Comparison of ENCODE assay signal across 11 cellular contexts in the genomic region with DNA sequence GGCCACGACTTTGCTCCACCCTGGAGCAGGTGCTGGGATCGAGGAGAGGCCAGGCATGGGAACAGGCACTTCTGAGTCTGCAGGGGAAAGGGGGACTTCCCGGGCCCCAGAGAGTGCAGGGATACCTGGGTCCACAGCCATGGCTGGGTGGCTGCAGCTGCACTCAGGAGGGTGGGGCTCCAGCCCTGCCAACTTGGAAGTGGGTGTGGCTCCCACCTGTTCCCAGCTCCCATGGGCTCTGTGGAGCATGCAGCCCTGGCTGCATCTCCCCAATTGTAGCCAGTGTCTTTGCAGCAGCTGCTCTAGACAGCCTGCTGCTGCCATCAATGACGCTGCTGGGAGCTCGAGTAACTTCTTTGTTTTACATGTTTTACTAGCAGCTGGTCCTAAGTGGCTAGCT. TPM values are rescaled to one million over a fixed set of nuclear protein-coding genes. Genes with fewer than 3 reads are reported as not detected.
DNase-seq lines count a peak whose midpoint lies in the region; ATAC-seq and TF ChIP-seq lines count a peak whose summit lies in the region.
"Had no signal": no experiment of that assay in that cellular context is flagged by ENCODE, and none has a peak within 500 bp of the region (broad histone marks: within the 10 kb centered on the region; RNA-seq: fewer than 3 reads in every experiment).

No MANE protein-coding gene starts in this region.

- H3K9me3 Mint-ChIP-seq in stimulated activated memory B cell treated with anti-CD40 and anti-IgM and Interleukin-4, amounts not matched to agents 10 μg/mL and 1 μg/mL and 100 μg/mL, for 72 hours, result no peaks in the 10 kb centered on the region
- H3K9me3 Mint-ChIP-seq: activated naive CD4-positive, alpha-beta T cell treated with anti-CD3 and anti-CD28 coated beads, Interleukin-2, amount 50 U/mL, for 24 hours; T-cell had no signal

- H3K27ac ChIP-seq in heart left ventricle (no peak overlapping the region), right atrium auricular region (no peak overlapping the region), foreskin keratinocyte (no peak overlapping the region), transverse colon (no peak overlapping the region), sigmoid colon (no peak overlapping the region)

- no peaks in the 10 kb centered on the region for H3K36me3 ChIP-seq in heart left ventricle
- no peaks in the 10 kb centered on the region for H3K36me3 ChIP-seq in right atrium auricular region
- H3K36me3 ChIP-seq in transverse colon, result no peaks in the 10 kb centered on the region
- no peaks in the 10 kb centered on the region for H3K36me3 ChIP-seq in sigmoid colon

- peak in 2 of 5 donors; percentile 39 to 61 for DNase-seq in heart left ventricle
- no peak for DNase-seq in right atrium auricular region (ENCODE audit: low spot score)
- DNase-seq in NCI-H2196 treated with DMSO at 0.1 percent for 48 hours (lab: John Stamatoyannopoulos, UW; ENCODE audit: unreplicated experiment), result peak; percentile 78
- DNase-seq in foreskin keratinocyte, result no peak
- peak; percentile 51 for DNase-seq in transverse colon
- DNase-seq in sigmoid colon, result no peak
- no peak for DNase-seq in germinal center (ENCODE audit: low spot score)
- DNase-seq: ACHN, T-cell had no signal

- ATAC-seq in heart left ventricle (peak in 3 of 4 donors; percentile 13 to 38 (median 33)), foreskin keratinocyte (peak; percentile 66)
- ATAC-seq in stimulated activated memory B cell treated with anti-CD40 and anti-IgM and Interleukin-4, amounts not matched to agents 10 μg/mL and 1 μg/mL and 100 μg/mL, for 72 hours, result no peak
- ATAC-seq: T-cell had no signal

- TF ChIP-seq EP300 in transverse colon (IDR thresholded peaks at IDR 0.05; ENCODE audit: low read depth) (no peak), sigmoid colon (IDR thresholded peaks at IDR 0.05) (no peak)

- H3K4me3 Mint-ChIP-seq in stimulated activated memory B cell treated with anti-CD40 and anti-IgM and Interleukin-4, amounts not matched to agents 10 μg/mL and 1 μg/mL and 100 μg/mL, for 72 hours, result no peak overlapping the region
- H3K4me3 Mint-ChIP-seq: activated naive CD4-positive, alpha-beta T cell treated with anti-CD3 and anti-CD28 coated beads, Interleukin-2, amount 50 U/mL, for 24 hours; T-cell had no signal

- in situ Hi-C loops in transverse colon (cut with MboI; ENCODE audit: low pct_ligation_motif_present in 1 of 4, low pct_unique_long_range_greater_than_20kb in 1 of 4, low sequenced_read_pairs in 3 of 4), result no loop called here

- no peaks in the 10 kb centered on the region for H3K27me3 ChIP-seq in heart left ventricle
- H3K27me3 ChIP-seq in right atrium auricular region, result no peaks in the 10 kb centered on the region
- no peaks in the 10 kb centered on the region for H3K27me3 ChIP-seq in foreskin keratinocyte
- H3K27me3 ChIP-seq in transverse colon, result no peaks in the 10 kb centered on the region
- no peaks in the 10 kb centered on the region for H3K27me3 ChIP-seq in sigmoid colon

- no peaks in the 10 kb centered on the region for H3K9me3 ChIP-seq in heart left ventricle
- H3K9me3 ChIP-seq in right atrium auricular region, result no peaks in the 10 kb centered on the region
- no peaks in the 10 kb centered on the region for H3K9me3 ChIP-seq in transverse colon
- no peaks in the 10 kb centered on the region for H3K9me3 ChIP-seq in sigmoid colon

- no peak overlapping the region for H3K27ac Mint-ChIP-seq in stimulated activated memory B cell treated with anti-CD40 and anti-IgM and Interleukin-4, amounts not matched to agents 10 μg/mL and 1 μg/mL and 100 μg/mL, for 72 hours
- H3K27ac Mint-ChIP-seq: activated naive CD4-positive, alpha-beta T cell treated with anti-CD3 and anti-CD28 coated beads, Interleukin-2, amount 50 U/mL, for 24 hours; T-cell had no signal

- WGBS in heart left ventricle, 4 donors, result 43 to 77% (median 75%) methylated on average over 2 to 5 of the region's 5 CpGs
- 39 to 44% methylated on average over 2 to 5 of the region's 5 CpGs for WGBS in transverse colon (ENCODE audit: low coverage in 1 of 2), 2 donors
- WGBS in sigmoid colon, 2 donors, result 19 to 67% methylated on average over 5 of the region's 5 CpGs

- TF ChIP-seq CTCF in heart left ventricle (IDR thresholded peaks at IDR 0.05) (no peak), right atrium auricular region (IDR thresholded peaks at IDR 0.05) (no peak), foreskin keratinocyte (conservative IDR thresholded peaks at IDR 0.05) (no peak), transverse colon (IDR thresholded peaks at IDR 0.05) (no peak), sigmoid colon (IDR thresholded peaks at IDR 0.05) (no peak)

- intact Hi-C loops in heart left ventricle (cut with DNase I) (no loop called here), transverse colon (cut with DNase I; ENCODE audit: low total_unique reads) (no loop called here), sigmoid colon (cut with DNase I) (no loop called here)

- H3K4me3 ChIP-seq in heart left ventricle, result no peak overlapping the region
- no peak overlapping the region for H3K4me3 ChIP-seq in right atrium auricular region
- H3K4me3 ChIP-seq in transverse colon, result no peak overlapping the region
- no peak overlapping the region for H3K4me3 ChIP-seq in sigmoid colon

- peaks cover 25% of the 10 kb centered on the region for H3K36me3 Mint-ChIP-seq in stimulated activated memory B cell treated with anti-CD40 and anti-IgM and Interleukin-4, amounts not matched to agents 10 μg/mL and 1 μg/mL and 100 μg/mL, for 72 hours

- H3K4me1 Mint-ChIP-seq in stimulated activated memory B cell treated with anti-CD40 and anti-IgM and Interleukin-4, amounts not matched to agents 10 μg/mL and 1 μg/mL and 100 μg/mL, for 72 hours, result peaks cover 36% of the 10 kb centered on the region

- H3K4me1 ChIP-seq in heart left ventricle (peaks cover 0 to 2% (median 0%) of the 10 kb centered on the region in 12 donors), right atrium auricular region (no peaks in the 10 kb centered on the region), foreskin keratinocyte (peaks cover 19% of the 10 kb centered on the region), transverse colon (peaks cover 0 to 8% (median 0%) of the 10 kb centered on the region in 4 donors), sigmoid colon (no peaks in the 10 kb centered on the region)

- no peak for TF ChIP-seq POLR2A in heart left ventricle (IDR thresholded peaks at IDR 0.05)
- no peak for TF ChIP-seq POLR2A in transverse colon (IDR thresholded peaks at IDR 0.05)
- TF ChIP-seq POLR2A in sigmoid colon (IDR thresholded peaks at IDR 0.05), result no peak

- no peaks in the 10 kb centered on the region for H3K27me3 Mint-ChIP-seq in stimulated activated memory B cell treated with anti-CD40 and anti-IgM and Interleukin-4, amounts not matched to agents 10 μg/mL and 1 μg/mL and 100 μg/mL, for 72 hours
- H3K27me3 Mint-ChIP-seq: activated naive CD4-positive, alpha-beta T cell treated with anti-CD3 and anti-CD28 coated beads, Interleukin-2, amount 50 U/mL, for 24 hours; T-cell had no signal

RNA-seq across cellular contexts. Expression of gene ADK, which starts 57.1 kb away (rescaled TPM):
- 10 to 100 TPM; 22.7 to 46.2 (median 39.8) TPM for total RNA-seq in heart left ventricle
- 10 to 100 TPM; 20.8 to 55.5 TPM for polyA plus RNA-seq in heart left ventricle
- total RNA-seq in right atrium auricular region, result 10 to 100 TPM; 23.7 to 31.6 TPM
- 96.5 and 111 TPM in 2 replicates for total RNA-seq in foreskin keratinocyte
- polyA plus RNA-seq in foreskin keratinocyte, result 109 and 114 TPM in 2 replicates
- total RNA-seq in transverse colon, result 10 to 100 TPM in 3 of 4 donors, 1 to 10 TPM in 1; 6.8 to 25.2 (median 14.8) TPM
- total RNA-seq in sigmoid colon, result 10 to 100 TPM; 15.2 to 31.3 (median 26.0) TPM
- polyA plus RNA-seq in sigmoid colon, result 10 to 100 TPM; 19.0 to 28.2 (median 22.3) TPM

RNA-seq across cellular contexts. Expression of gene AP3M1, which starts 57.5 kb away (rescaled TPM):
- total RNA-seq in heart left ventricle (10 to 100 TPM; 23.2 to 37.0 (median 30.5) TPM), right atrium auricular region (10 to 100 TPM; 20.2 to 27.6 TPM), foreskin keratinocyte (31.8 and 33.6 TPM in 2 replicates), transverse colon (10 to 100 TPM; 10.1 to 27.3 (median 21.3) TPM), sigmoid colon (10 to 100 TPM; 26.7 to 36.3 (median 30.3) TPM)
- polyA plus RNA-seq in heart left ventricle (10 to 100 TPM in 1 of 2 donors, 1 to 10 TPM in 1; 7.8 to 33.4 TPM), foreskin keratinocyte (11.4 and 13.5 TPM in 2 replicates), sigmoid colon (10 to 100 TPM; 13.8 to 19.2 (median 18.3) TPM)

Comparison
In these comparisons a context has a peak if more than half of its experiments do, and no peak if none do; other contexts are left out.
1. DNase-seq: peak in NCI-H2196 treated with DMSO at 0.1 percent for 48 hours (single experiment) and transverse colon (single experiment); none in right atrium auricular region (single experiment), foreskin keratinocyte (0 of 2), sigmoid colon (single experiment) and germinal center (single experiment).